In genomic region chr5:18314192-18314778, GRCh38 we compare ENCODE assay signal across 8 cellular contexts.
DNase-seq lines count a peak whose midpoint lies in the region; ATAC-seq and TF ChIP-seq lines count a peak whose summit lies in the region.

No MANE protein-coding gene starts in this region.

- intact Hi-C loops in A673 (cut with micrococcal nuclease; ENCODE audit: unreplicated experiment), result no loop called here
- intact Hi-C loops in stomach (cut with DNase I; ENCODE audit: low total_unique reads), result no loop called here

- H3K9me3 Mint-ChIP-seq in activated CD8-positive, alpha-beta memory T cell treated with anti-CD3 and anti-CD28 coated beads, Interleukin-2, amount 10 ng/mL, durations not matched to agents 7 days and 5 days (ENCODE audit: low read depth), result no peaks in the 10 kb centered on the region

- H3K27me3 Mint-ChIP-seq in activated CD8-positive, alpha-beta memory T cell treated with anti-CD3 and anti-CD28 coated beads, Interleukin-2, amount 10 ng/mL, durations not matched to agents 7 days and 5 days, result no peaks in the 10 kb centered on the region

- H3K27ac Mint-ChIP-seq in activated CD8-positive, alpha-beta memory T cell treated with anti-CD3 and anti-CD28 coated beads, Interleukin-2, amount 10 ng/mL, durations not matched to agents 7 days and 5 days, result no peak overlapping the region

- DNase-seq in A673 (ENCODE audit: low spot score) (peak; percentile 62), fibroblast of lung (ENCODE audit: low read depth in 2 of 2) (peak; percentile 22 to 45), stomach (no peak), globus pallidus (ENCODE audit: low spot score) (no peak)
- DNase-seq in activated CD8-positive, alpha-beta memory T cell treated with anti-CD3 and anti-CD28 coated beads, Interleukin-2, amount 10 ng/mL, durations not matched to agents 7 days and 5 days, result no peak

- BruUV-seq in A673 (replicated peaks; lab: Mats Ljungman, UMichigan), result no TSS peak

- H3K36me3 ChIP-seq in A673 (ENCODE audit: insufficient read depth, low read length, poor library complexity, severe bottlenecking) (no peaks in the 10 kb centered on the region), OCI-LY3 (replicated peaks; ENCODE audit: low read depth, low read length) (no peaks in the 10 kb centered on the region), fibroblast of lung (ENCODE audit: control insufficient read depth, insufficient read depth, low read length) (no peaks in the 10 kb centered on the region), stomach (no peaks in the 10 kb centered on the region)

- peak; percentile 67 for TF ChIP-seq CTCF in A673 (conservative IDR thresholded peaks at IDR 0.05; ENCODE audit: low read depth, low read length)
- 0 out of 3 replicates have a peak, but pooled peaks have one; percentile 16 for TF ChIP-seq CTCF in GM12872 (IDR thresholded peaks at IDR 0.05; ENCODE audit: insufficient read depth, low read depth, low read length)
- peak; percentile 51 for TF ChIP-seq CTCF in OCI-LY3 (IDR thresholded peaks at IDR 0.05; ENCODE audit: low read depth, low read length)
- peak in 1 of 2 donors; percentile 41 for TF ChIP-seq CTCF in fibroblast of lung (conservative IDR thresholded peaks at IDR 0.05 in 1 of 2, IDR thresholded peaks at IDR 0.05 in 1 of 2; ENCODE audit: low read depth in 1 of 2, low read length in 2 of 2)
- TF ChIP-seq CTCF in stomach (IDR thresholded peaks at IDR 0.05), result peak in 4 of 7 experiments; percentile 15 to 69 (median 36)

- no peaks in the 10 kb centered on the region for H3K4me1 Mint-ChIP-seq in activated CD8-positive, alpha-beta memory T cell treated with anti-CD3 and anti-CD28 coated beads, Interleukin-2, amount 10 ng/mL, durations not matched to agents 7 days and 5 days

- H3K4me3 ChIP-seq in A673 (ENCODE audit: low read depth, low read length, poor library complexity, severe bottlenecking) (no peak overlapping the region), OCI-LY3 (ENCODE audit: low read length) (no peak overlapping the region), fibroblast of lung (replicated peaks in 1 of 4; ENCODE audit: control extremely low read depth in 1 of 4, insufficient read depth in 1 of 4, low read depth in 3 of 4, low read length in 4 of 4) (no peak overlapping the region), stomach (no peak overlapping the region)

- H3K79me2 ChIP-seq in OCI-LY3 (ENCODE audit: low read length) (no peaks in the 10 kb centered on the region), fibroblast of lung (ENCODE audit: control insufficient read depth, insufficient read depth, low read length) (no peaks in the 10 kb centered on the region)

- H3K9me3 ChIP-seq in A673 (ENCODE audit: low read depth, low read length, poor library complexity, severe bottlenecking) (no peaks in the 10 kb centered on the region), OCI-LY3 (ENCODE audit: insufficient read depth, low read length) (no peaks in the 10 kb centered on the region), fibroblast of lung (ENCODE audit: control insufficient read depth, insufficient read depth, low read depth, low read length) (no peaks in the 10 kb centered on the region), stomach (no peaks in the 10 kb centered on the region)

- H3K27ac ChIP-seq in A673 (ENCODE audit: low read depth, low read length, poor library complexity, severe bottlenecking) (no peak overlapping the region), OCI-LY3 (ENCODE audit: low read length) (no peak overlapping the region), fibroblast of lung (ENCODE audit: insufficient read depth, low read length) (no peak overlapping the region), stomach (no peak overlapping the region)

- WGBS in stomach, 5 donors, result 34 to 36% (median 36%) methylated on average over 6 of the region's 6 CpGs

- POLR2A ChIA-PET in A673 (lab: Charles Lee; ENCODE audit: low non-redundant PET), result no interaction called here

- no peak overlapping the region for H3K4me2 ChIP-seq in OCI-LY3 (ENCODE audit: low read length)
- no peak overlapping the region for H3K4me2 ChIP-seq in fibroblast of lung (ENCODE audit: extremely low read depth, insufficient read depth, low read length)

- H3K4me1 ChIP-seq in A673 (ENCODE audit: insufficient read depth, low read length, poor library complexity, severe bottlenecking) (peaks cover 11% of the 10 kb centered on the region), OCI-LY3 (ENCODE audit: low read length) (no peaks in the 10 kb centered on the region), fibroblast of lung (ENCODE audit: control insufficient read depth, extremely low read depth, insufficient read depth, low read length) (no peaks in the 10 kb centered on the region), stomach (no peaks in the 10 kb centered on the region)

- no peak overlapping the region for H3K9ac ChIP-seq in OCI-LY3 (ENCODE audit: low read length)
- no peak overlapping the region for H3K9ac ChIP-seq in fibroblast of lung (ENCODE audit: insufficient read depth, low read length)

- H3K27me3 ChIP-seq in A673 (replicated peaks; ENCODE audit: insufficient read depth, low read depth, low read length, poor library complexity) (no peaks in the 10 kb centered on the region), OCI-LY3 (ENCODE audit: low read depth, low read length) (no peaks in the 10 kb centered on the region), fibroblast of lung (ENCODE audit: control insufficient read depth, insufficient read depth, low read length) (no peaks in the 10 kb centered on the region), stomach (no peaks in the 10 kb centered on the region)

- ATAC-seq in activated CD8-positive, alpha-beta memory T cell treated with anti-CD3 and anti-CD28 coated beads, Interleukin-2, amount 10 ng/mL, durations not matched to agents 7 days and 5 days, result no peak
- no peak for ATAC-seq in activated CD4-positive, CD25-positive, alpha-beta regulatory T cell treated with anti-CD3 and anti-CD28 coated beads, Interleukin-2, amount 50 U/mL, for 24 hours

- TF ChIP-seq EP300 in stomach (IDR thresholded peaks at IDR 0.05), result no peak

- H2AFZ ChIP-seq in OCI-LY3 (ENCODE audit: low read depth, low read length) (no peak overlapping the region), fibroblast of lung (ENCODE audit: low read length) (no peak overlapping the region)

- CTCF ChIA-PET in A673 (lab: Charles Lee), result no interaction called here
- CTCF ChIA-PET in activated CD8-positive, alpha-beta memory T cell treated with anti-CD3 and anti-CD28 coated beads, Interleukin-2, amount 10 ng/mL, durations not matched to agents 7 days and 5 days (lab: Charles Lee), result interaction anchor here (0.7 kb wide), 1 partner anchor 45 kb away, joined by 3 read pairs; no protein-coding TSS in a partner anchor

- TF ChIP-seq POLR2A in stomach (IDR thresholded peaks at IDR 0.05), result no peak

- no peaks in the 10 kb centered on the region for H3K36me3 Mint-ChIP-seq in activated CD8-positive, alpha-beta memory T cell treated with anti-CD3 and anti-CD28 coated beads, Interleukin-2, amount 10 ng/mL, durations not matched to agents 7 days and 5 days

- no peak overlapping the region for H3K4me3 Mint-ChIP-seq in activated CD8-positive, alpha-beta memory T cell treated with anti-CD3 and anti-CD28 coated beads, Interleukin-2, amount 10 ng/mL, durations not matched to agents 7 days and 5 days

- H4K20me1 ChIP-seq in OCI-LY3 (ENCODE audit: insufficient read depth, low read length) (no peaks in the 10 kb centered on the region), fibroblast of lung (ENCODE audit: control insufficient read depth, extremely low read depth, insufficient read depth, low read length) (no peaks in the 10 kb centered on the region)

Comparison
In these comparisons a context has a peak if more than half of its experiments do, and no peak if none do; other contexts are left out.
1. DNase-seq: peak in A673 (single experiment) and fibroblast of lung (2 of 2); none in stomach (single experiment), globus pallidus (single experiment) and activated CD8-positive, alpha-beta memory T cell treated with anti-CD3 and anti-CD28 coated beads, Interleukin-2, amount 10 ng/mL, durations not matched to agents 7 days and 5 days (single experiment).